23 cellular contexts compared by ENCODE assay signal in the genomic region with DNA sequence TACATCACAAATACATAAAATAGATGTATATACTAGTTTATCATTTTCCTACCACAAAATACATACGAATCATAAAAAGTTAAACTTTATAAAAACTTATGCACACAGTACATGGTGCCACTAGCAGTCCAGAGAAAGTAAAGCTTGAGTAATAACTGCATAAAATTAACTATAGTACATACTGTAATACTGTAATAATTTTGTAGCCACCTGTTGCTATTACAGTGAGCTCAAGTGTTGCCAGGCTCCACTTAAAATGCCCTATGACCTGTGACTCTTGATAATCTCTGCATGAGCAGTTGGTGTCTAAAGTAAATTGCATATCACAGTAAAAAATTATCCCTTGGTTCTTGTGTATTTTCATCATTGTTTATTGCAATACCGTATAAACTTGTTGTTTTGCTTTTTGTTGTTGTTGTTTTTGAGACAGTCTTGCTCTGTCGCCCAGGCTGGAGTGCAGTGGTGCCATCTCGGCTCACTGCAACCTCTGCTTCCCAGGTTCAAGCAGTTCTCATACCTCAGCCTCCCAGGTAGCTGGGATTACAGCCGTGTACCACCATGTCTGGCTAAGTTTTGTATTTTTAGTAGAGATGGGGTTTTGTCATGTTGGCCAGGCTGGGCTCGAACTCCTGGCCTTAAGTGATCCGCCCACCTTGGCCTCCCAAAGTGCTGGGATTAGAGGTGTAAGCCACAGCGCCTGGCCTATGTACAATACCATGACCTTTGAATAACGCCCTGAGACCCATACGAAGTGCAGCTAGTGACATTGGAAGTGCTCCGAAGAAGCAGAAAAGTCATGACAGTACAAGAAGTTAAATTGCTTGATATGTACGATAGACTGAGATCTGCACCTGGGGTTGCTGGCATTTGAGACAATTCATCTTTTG. TPM values are rescaled to one million over a fixed set of nuclear protein-coding genes. Genes with fewer than 3 reads are reported as not detected.
DNase-seq lines count a peak whose midpoint lies in the region; ATAC-seq and TF ChIP-seq lines count a peak whose summit lies in the region.
"Had no signal": no experiment of that assay in that cellular context is flagged by ENCODE, and none has a peak within 500 bp of the region (broad histone marks: within the 10 kb centered on the region; RNA-seq: fewer than 3 reads in every experiment).

No MANE protein-coding gene starts in this region.

- peaks cover 78% of the 10 kb centered on the region for H3K4me1 Mint-ChIP-seq in stimulated activated naive CD8-positive, alpha-beta T cell treated with anti-CD3 and anti-CD28 coated beads, Interleukin-15, Interleukin-2, amounts not matched to agents 100 ng/mL and 50 ng/mL, for 24 hours (ENCODE audit: low read depth)
- peaks cover 39% of the 10 kb centered on the region for H3K4me1 Mint-ChIP-seq in T-helper 17 cell

- TF ChIP-seq CTCF in right lobe of liver (IDR thresholded peaks at IDR 0.05), result no peak

- H3K4me1 ChIP-seq in right lobe of liver, result peaks cover 0 to 82% (median 31%) of the 10 kb centered on the region in 4 donors

- no peak for TF ChIP-seq POLR2A in right lobe of liver (IDR thresholded peaks at IDR 0.05)

- WGBS in right lobe of liver (ENCODE audit: insufficient coverage, low coverage, low lambda C conversion rate, missing lambda C conversion rate), result 61% methylated on average over 11 of the region's 12 CpGs

- no peaks in the 10 kb centered on the region for H3K9me3 ChIP-seq in T-helper 17 cell (ENCODE audit: control insufficient read depth, low read length, poor library complexity, severe bottlenecking)
- no peaks in the 10 kb centered on the region for H3K9me3 ChIP-seq in right lobe of liver
- H3K9me3 ChIP-seq: HAP-1, SK-N-SH had no signal

- no peaks in the 10 kb centered on the region for H3K9me3 Mint-ChIP-seq in stimulated activated naive CD8-positive, alpha-beta T cell treated with anti-CD3 and anti-CD28 coated beads, Interleukin-15, Interleukin-2, amounts not matched to agents 100 ng/mL and 50 ng/mL, for 24 hours
- H3K9me3 Mint-ChIP-seq: activated naive CD4-positive, alpha-beta T cell treated with anti-CD3 and anti-CD28 coated beads, Interleukin-2, amount 50 U/mL, for 72 hours had no signal

- H3K27ac Mint-ChIP-seq in stimulated activated naive CD8-positive, alpha-beta T cell treated with anti-CD3 and anti-CD28 coated beads, Interleukin-15, Interleukin-2, amounts not matched to agents 100 ng/mL and 50 ng/mL, for 24 hours, result peak overlapping the region; percentile 19
- H3K27ac Mint-ChIP-seq in T-helper 17 cell, result peak overlapping the region; percentile 30

- intact Hi-C loops in right lobe of liver (cut with DNase I), result no loop called here

- ATAC-seq in stimulated activated naive CD8-positive, alpha-beta T cell treated with anti-CD3 and anti-CD28 coated beads, Interleukin-15, Interleukin-2, amounts not matched to agents 100 U/mL and 50 U/mL, for 24 hours, result no peak
- ATAC-seq in T-helper 17 cell, result no peak
- ATAC-seq in right lobe of liver, result peak; percentile 45 to 57 (median 50)
- ATAC-seq in HG03135 (IDR thresholded peaks at IDR 0.05; ENCODE audit: unreplicated experiment), result no peak
- ATAC-seq: activated naive CD4-positive, alpha-beta T cell treated with anti-CD3 and anti-CD28 coated beads, Interleukin-2, amount 50 U/mL, for 72 hours; foreskin keratinocyte had no signal

- H3K4me3 ChIP-seq in right lobe of liver, result no peak overlapping the region
- H3K4me3 ChIP-seq: HAP-1 had no signal

- peaks cover 19% of the 10 kb centered on the region for H3K36me3 Mint-ChIP-seq in stimulated activated naive CD8-positive, alpha-beta T cell treated with anti-CD3 and anti-CD28 coated beads, Interleukin-15, Interleukin-2, amounts not matched to agents 100 ng/mL and 50 ng/mL, for 24 hours (ENCODE audit: low read depth)
- peaks cover 2% of the 10 kb centered on the region for H3K36me3 Mint-ChIP-seq in T-helper 17 cell (ENCODE audit: low read depth)

- H3K36me3 ChIP-seq in right lobe of liver, result no peaks in the 10 kb centered on the region

- no peak overlapping the region for H3K27ac ChIP-seq in right lobe of liver
- H3K27ac ChIP-seq: foreskin keratinocyte had no signal

- H3K4me3 Mint-ChIP-seq in stimulated activated naive CD8-positive, alpha-beta T cell treated with anti-CD3 and anti-CD28 coated beads, Interleukin-15, Interleukin-2, amounts not matched to agents 100 ng/mL and 50 ng/mL, for 24 hours, result no peak overlapping the region
- H3K4me3 Mint-ChIP-seq in T-helper 17 cell, result peak overlapping the region; percentile 57

- no peaks in the 10 kb centered on the region for H3K27me3 ChIP-seq in right lobe of liver
- H3K27me3 ChIP-seq: foreskin keratinocyte had no signal

- H3K27me3 Mint-ChIP-seq in stimulated activated naive CD8-positive, alpha-beta T cell treated with anti-CD3 and anti-CD28 coated beads, Interleukin-15, Interleukin-2, amounts not matched to agents 100 ng/mL and 50 ng/mL, for 24 hours, result no peaks in the 10 kb centered on the region
- no peaks in the 10 kb centered on the region for H3K27me3 Mint-ChIP-seq in T-helper 17 cell

- DNase-seq in stimulated activated naive CD8-positive, alpha-beta T cell treated with anti-CD3 and anti-CD28 coated beads, Interleukin-15, Interleukin-2, amounts not matched to agents 100 U/mL and 50 U/mL, for 24 hours, result no peak
- DNase-seq in T-helper 17 cell (no peak), right lobe of liver (no peak), T-helper 9 cell (no peak)
- DNase-seq in effector CD4-positive, alpha-beta T cell, result no peak
- DNase-seq: activated T-cell treated with anti-CD3 and anti-CD28 coated beads, Interleukin-2, amount 50 U/mL, for 48 hours; cerebellar nuclear complex; erythroblast; foreskin keratinocyte; GDM1; hypothalamus; KBM-7; NCI-H1436 treated with DMSO at 0.1 percent for 48 hours; NCI-H524; occipital lobe; SK-N-SH had no signal

RNA-seq across cellular contexts. Expression of a gene that starts 6.6 kb away (rescaled TPM):
- total RNA-seq in T-helper 17 cell (100 to 1,000 TPM; 129 to 155 TPM), right lobe of liver (10 to 100 TPM; 15.4 to 50.5 (median 31.0) TPM)

RNA-seq across cellular contexts. Expression of a gene that starts 18.3 kb away (rescaled TPM):
- total RNA-seq in T-helper 17 cell, result 10 to 100 TPM; 24.3 to 25.6 TPM
- 10 to 100 TPM; 13.9 to 17.4 (median 15.1) TPM for total RNA-seq in right lobe of liver

RNA-seq across cellular contexts. Expression of a gene that starts 41.3 kb away (rescaled TPM):
- total RNA-seq in T-helper 17 cell, result not detected
- total RNA-seq in right lobe of liver, result under 1 TPM in 1 of 6 experiments, not detected in 5; 0.29 TPM
- total RNA-seq: activated naive CD4-positive, alpha-beta T cell treated with anti-CD3 and anti-CD28 coated beads, Interleukin-2, amount 50 U/mL, for 72 hours; foreskin keratinocyte; lung microvascular endothelial cell; occipital lobe; subcutaneous adipose tissue; urinary bladder had no signal

Comparison
In these comparisons a context has a peak if more than half of its experiments do, and no peak if none do; other contexts are left out.
1. ATAC-seq: peak in right lobe of liver (4 of 4); none in stimulated activated naive CD8-positive, alpha-beta T cell treated with anti-CD3 and anti-CD28 coated beads, Interleukin-15, Interleukin-2, amounts not matched to agents 100 U/mL and 50 U/mL, for 24 hours (single experiment), T-helper 17 cell (single experiment) and HG03135 (single experiment).